1 cellular context compared by ENCODE assay signal in genomic region chr10:4596951-4597350, GRCh38.
TF ChIP-seq lines count a peak whose summit lies in the region.

No MANE protein-coding gene starts in this region.

TF ChIP-seq in H1, 55 proteins besides CTCF, POLR2A, EP300 and RAD21 (continued from another document):
- TF ChIP-seq GTF2F1 (IDR thresholded peaks at IDR 0.05; ENCODE audit: borderline replicate concordance, low read depth, low read length) (no peak), EZH2 (IDR thresholded peaks at IDR 0.05; ENCODE audit: low read depth, low read length, severe bottlenecking) (no peak), KDM5A (IDR thresholded peaks at IDR 0.05; ENCODE audit: low read length) (no peak), SIN3A (conservative IDR thresholded peaks at IDR 0.05 in 1 of 2, IDR thresholded peaks at IDR 0.05 in 1 of 2; ENCODE audit: low read depth in 1 of 2, low read length in 2 of 2) (no peak)
